In genomic region chr9:130188860-130189481, GRCh38 we compare ENCODE assay signal across 17 cellular contexts. TPM values are rescaled to one million over a fixed set of nuclear protein-coding genes. Genes with fewer than 3 reads are reported as not detected.
"Had no signal": no experiment of that assay in that cellular context is flagged by ENCODE, and none has a peak within 500 bp of the region (broad histone marks: within the 10 kb centered on the region; RNA-seq: fewer than 3 reads in every experiment).

No MANE protein-coding gene starts in this region.

- H3K79me2 ChIP-seq: parathyroid adenoma had no signal

- H2AFZ ChIP-seq: parathyroid adenoma had no signal

- H3K9ac ChIP-seq: parathyroid adenoma had no signal

- H3K4me3 Mint-ChIP-seq: activated CD8-positive, alpha-beta T cell treated with anti-CD3 and anti-CD28 coated beads for 36 hours; naive thymus-derived CD4-positive, alpha-beta T cell had no signal

- H3K36me3 Mint-ChIP-seq: activated naive CD4-positive, alpha-beta T cell treated with anti-CD3 and anti-CD28 coated beads, Interleukin-2, amount 50 U/mL, for 72 hours; naive thymus-derived CD4-positive, alpha-beta T cell had no signal

- H3K4me2 ChIP-seq: smooth muscle cell had no signal

- H3K27ac Mint-ChIP-seq: activated CD8-positive, alpha-beta T cell treated with anti-CD3 and anti-CD28 coated beads for 36 hours; naive thymus-derived CD4-positive, alpha-beta T cell had no signal

- H3K9me3 ChIP-seq: heart left ventricle, lower lobe of right lung had no signal

- H3K27me3 Mint-ChIP-seq: activated CD8-positive, alpha-beta T cell treated with anti-CD3 and anti-CD28 coated beads for 36 hours had no signal

- H3K9me3 Mint-ChIP-seq: activated CD8-positive, alpha-beta T cell treated with anti-CD3 and anti-CD28 coated beads for 36 hours; activated naive CD4-positive, alpha-beta T cell treated with anti-CD3 and anti-CD28 coated beads, Interleukin-2, amount 50 U/mL, for 72 hours; naive thymus-derived CD4-positive, alpha-beta T cell had no signal

- H3K4me3 ChIP-seq: heart left ventricle, lower lobe of right lung, SK-N-MC, smooth muscle cell had no signal

- H3K36me3 ChIP-seq: heart left ventricle, lower lobe of right lung had no signal

- DNase-seq: activated CD4-positive, alpha-beta T cell treated with anti-CD3 and anti-CD28 coated beads for 48 hours; activated CD8-positive, alpha-beta T cell treated with anti-CD3 and anti-CD28 coated beads for 36 hours; activated effector memory CD4-positive, alpha-beta T cell treated with anti-CD3 and anti-CD28 coated beads, Interleukin-2, amount 50 U/mL, for 16 hours; activated T-cell treated with anti-CD3 and anti-CD28 coated beads, Interleukin-2, amount 50 U/mL, for 48 hours; heart left ventricle; lower lobe of right lung; midbrain; naive thymus-derived CD4-positive, alpha-beta T cell; stimulated activated naive CD8-positive, alpha-beta T cell treated with anti-CD3 and anti-CD28 coated beads, Interleukin-15, Interleukin-2, amounts not matched to agents 100 U/mL and 50 U/mL, for 24 hours; T-helper 1 cell; WERI-Rb-1 had no signal

- H3K4me1 ChIP-seq: parathyroid adenoma had no signal

- FAIRE-seq: colon, frontal cortex had no signal

- ATAC-seq: activated CD8-positive, alpha-beta T cell treated with anti-CD3 and anti-CD28 coated beads for 36 hours; activated naive CD4-positive, alpha-beta T cell treated with anti-CD3 and anti-CD28 coated beads, Interleukin-2, amount 50 U/mL, for 72 hours; heart left ventricle; lower lobe of right lung; naive thymus-derived CD4-positive, alpha-beta T cell; stimulated activated naive CD8-positive, alpha-beta T cell treated with anti-CD3 and anti-CD28 coated beads, Interleukin-15, Interleukin-2, amounts not matched to agents 100 U/mL and 50 U/mL, for 24 hours had no signal

- H3K27ac ChIP-seq: lower lobe of right lung, parathyroid adenoma, SK-N-MC, WERI-Rb-1 had no signal

- H3K27me3 ChIP-seq: heart left ventricle had no signal

RNA-seq across cellular contexts. Expression of gene NCS1, which starts 16.8 kb away (rescaled TPM):
- polyA plus RNA-seq: naive thymus-derived CD4-positive, alpha-beta T cell had no signal
